7 cellular contexts compared by ENCODE assay signal in genomic region chr6:136250686-136251008, GRCh38. TPM values are rescaled to one million over a fixed set of nuclear protein-coding genes. Genes with fewer than 3 reads are reported as not detected.
DNase-seq lines count a peak whose midpoint lies in the region; ATAC-seq and TF ChIP-seq lines count a peak whose summit lies in the region.

No MANE protein-coding gene starts in this region.

- H3K4me1 ChIP-seq in RWPE2 (ENCODE audit: insufficient read depth, poor library complexity, severe bottlenecking) = peaks cover 5% of the 10 kb centered on the region
- peaks cover 17% of the 10 kb centered on the region for H3K4me1 ChIP-seq in psoas muscle

- H3K9me3 ChIP-seq in RWPE2 (ENCODE audit: severe bottlenecking) = no peaks in the 10 kb centered on the region
- no peaks in the 10 kb centered on the region for H3K9me3 ChIP-seq in psoas muscle

- ATAC-seq in GM18517 (IDR thresholded peaks at IDR 0.05; ENCODE audit: unreplicated experiment) = peak; percentile 9
- ATAC-seq in HG02588 (IDR thresholded peaks at IDR 0.05; ENCODE audit: unreplicated experiment) = peak; percentile 7
- ATAC-seq in RWPE2 (ENCODE audit: low read depth) = peak; percentile 26
- peak; percentile 26 to 39 (median 32) for ATAC-seq in psoas muscle
- ATAC-seq in GM21526 (IDR thresholded peaks at IDR 0.05; ENCODE audit: low FRiP score, unreplicated experiment) = no peak
- no peak for ATAC-seq in HG03175 (IDR thresholded peaks at IDR 0.05; ENCODE audit: unreplicated experiment)

- H3K36me3 ChIP-seq in RWPE2 (ENCODE audit: low read depth) = 0 out of 2 replicates have a peak, but pooled peaks cover 4% of the 10 kb centered on the region
- H3K36me3 ChIP-seq in psoas muscle (ENCODE audit: insufficient read depth in 1 of 2, low read depth in 1 of 2) = peaks cover 0 to 6% of the 10 kb centered on the region in 2 donors

- DNase-seq in RWPE2 (ENCODE audit: low spot score) (no peak), fibroblast of mammary gland (ENCODE audit: low read depth) (no peak), psoas muscle (no peak)

- no peaks in the 10 kb centered on the region for H3K27me3 ChIP-seq in RWPE2 (ENCODE audit: insufficient read depth, poor library complexity, severe bottlenecking)
- H3K27me3 ChIP-seq in psoas muscle (ENCODE audit: insufficient read depth in 3 of 3, low read length in 2 of 3) = no peaks in the 10 kb centered on the region

- H3K4me3 ChIP-seq in RWPE2 (ENCODE audit: severe bottlenecking) (peak overlapping the region; percentile 90), fibroblast of mammary gland (ENCODE audit: control insufficient read depth, low read depth, low read length) (peak overlapping the region; percentile 93), psoas muscle (peak overlapping the region; percentile 78)

- 0 to 1% (median 0%) methylated on average over 8 of the region's 8 CpGs for WGBS in psoas muscle, 3 donors

- H3K27ac ChIP-seq in RWPE2 (ENCODE audit: poor library complexity, severe bottlenecking) (peak overlapping the region; percentile 40), psoas muscle (peak overlapping the region; percentile 46)

- intact Hi-C loops in psoas muscle (cut with DNase I) = loop anchor here in 1 of 2 donors (5.0 kb wide), 1 partner anchor 37 kb away; the partner anchor contains the start of gene BCLAF1

- TF ChIP-seq CTCF in RWPE2 (IDR thresholded peaks at IDR 0.05; ENCODE audit: poor library complexity, severe bottlenecking) (no peak), fibroblast of mammary gland (conservative IDR thresholded peaks at IDR 0.05; ENCODE audit: control insufficient read depth, insufficient read depth, low read depth, low read length) (no peak), psoas muscle (IDR thresholded peaks at IDR 0.05) (no peak)

RNA-seq across cellular contexts. Expression of gene MTFR2, which starts 0.5 kb away (rescaled TPM):
- total RNA-seq in psoas muscle = under 1 TPM in 3 of 4 donors, not detected in 1; 0.20 to 0.95 (median 0.62) TPM
- under 1 TPM; 0.07 to 0.62 (median 0.09) TPM for polyA plus RNA-seq in psoas muscle

RNA-seq across cellular contexts. Expression of gene BCLAF1, which starts 39.0 kb away (rescaled TPM):
- total RNA-seq in psoas muscle = 100 to 1,000 TPM in 2 of 4 donors, 10 to 100 TPM in 2; 82.5 to 110 (median 102) TPM
- polyA plus RNA-seq in psoas muscle = 10 to 100 TPM; 22.9 to 56.2 (median 41.3) TPM

Comparison
In these comparisons a context has a peak if more than half of its experiments do, and no peak if none do; other contexts are left out.
1. ATAC-seq: peak in GM18517 (single experiment), HG02588 (single experiment), RWPE2 (single experiment) and psoas muscle (4 of 4); none in GM21526 (single experiment) and HG03175 (single experiment).
2. Peak in every context shown above with its lines, with median percentiles within 50 percentile points of each other: H3K4me3 ChIP-seq.